In genomic region chr10:130301026-130301892, GRCh38 we compare ENCODE assay signal across 8 cellular contexts.
A peak's percentile ranks its signal among the peaks of the same experiment; 100 is the strongest.
DNase-seq lines count a peak whose midpoint lies in the region; ATAC-seq and TF ChIP-seq lines count a peak whose summit lies in the region.

No MANE protein-coding gene starts in this region.

- TF ChIP-seq CTCF in esophagus squamous epithelium (IDR thresholded peaks at IDR 0.05) (no peak), SK-N-SH (IDR thresholded peaks at IDR 0.05) (no peak), uterus (IDR thresholded peaks at IDR 0.05) (no peak)

- peak; percentile 49 to 61 for DNase-seq in activated CD4-positive, alpha-beta T cell treated with anti-CD3 and anti-CD28 coated beads, Interleukin-2, amount 50 U/mL, for 48 hours
- peak; percentile 29 for DNase-seq in esophagus squamous epithelium (lab: John Stamatoyannopoulos, UW)
- peak; percentile 32 to 58 for DNase-seq in stimulated activated CD4-positive, alpha-beta T cell treated with anti-CD3 and anti-CD28 coated beads, Interleukin-15, amount 100 ng/mL, for 1 hour (ENCODE audit: low read depth in 1 of 2, low spot score in 1 of 2)
- DNase-seq in SK-N-SH = no peak
- no peak for DNase-seq in uterus
- DNase-seq in globus pallidus (ENCODE audit: low spot score) = no peak

- H3K27me3 ChIP-seq in BLaER1 = no peaks in the 10 kb centered on the region
- H3K27me3 ChIP-seq in esophagus squamous epithelium = no peaks in the 10 kb centered on the region
- no peaks in the 10 kb centered on the region for H3K27me3 ChIP-seq in SK-N-SH (ENCODE audit: insufficient read depth)
- H3K27me3 ChIP-seq in uterus = no peaks in the 10 kb centered on the region

- POLR2A ChIA-PET in SK-N-SH (lab: Yijun Ruan, JAX) = no interaction called here

- H3K9ac ChIP-seq in BLaER1 (peak overlapping the region; percentile 80), SK-N-SH (no peak overlapping the region)

- TF ChIP-seq POLR2A in esophagus squamous epithelium (IDR thresholded peaks at IDR 0.05) = no peak
- TF ChIP-seq POLR2A in uterus (IDR thresholded peaks at IDR 0.05) = no peak

- H3K4me1 ChIP-seq in BLaER1 (peaks cover 12% of the 10 kb centered on the region), esophagus squamous epithelium (no peaks in the 10 kb centered on the region), SK-N-SH (ENCODE audit: control insufficient read depth in 1 of 2, insufficient read depth in 2 of 2, low read depth in 1 of 2, low read length in 1 of 2) (no peaks in the 10 kb centered on the region), uterus (no peaks in the 10 kb centered on the region)

- peak; percentile 58 for ATAC-seq in HG03139 (IDR thresholded peaks at IDR 0.05; ENCODE audit: unreplicated experiment)

- H3K9me3 ChIP-seq in BLaER1 (peaks cover 61% of the 10 kb centered on the region), esophagus squamous epithelium (peaks cover 0 to 65% (median 17%) of the 10 kb centered on the region in 3 donors), SK-N-SH (no peaks in the 10 kb centered on the region), uterus (no peaks in the 10 kb centered on the region)

- CTCF ChIA-PET in SK-N-SH (lab: Yijun Ruan, JAX) = no interaction called here

- H2AFZ ChIP-seq in SK-N-SH (ENCODE audit: low read depth) = no peak overlapping the region

- H3K27ac ChIP-seq in BLaER1 = peak overlapping the region; percentile 87
- peak overlapping the region in 2 of 4 donors; percentile 59 to 78 for H3K27ac ChIP-seq in esophagus squamous epithelium
- H3K27ac ChIP-seq in SK-N-SH (ENCODE audit: low read depth in 2 of 2, low read length in 1 of 2) = no peak overlapping the region
- H3K27ac ChIP-seq in uterus = no peak overlapping the region

- no peaks in the 10 kb centered on the region for H3K79me2 ChIP-seq in SK-N-SH (ENCODE audit: insufficient read depth)

- peak overlapping the region; percentile 69 for H3K4me3 ChIP-seq in BLaER1
- peak overlapping the region in 3 of 4 donors; percentile 21 to 49 (median 32) for H3K4me3 ChIP-seq in esophagus squamous epithelium
- H3K4me3 ChIP-seq in SK-N-SH (ENCODE audit: low read depth in 2 of 2, low read length in 1 of 2) = no peak overlapping the region
- peak overlapping the region in 1 of 2 donors; percentile 26 for H3K4me3 ChIP-seq in uterus

- TF ChIP-seq EP300 in SK-N-SH (IDR thresholded peaks at IDR 0.05; ENCODE audit: borderline replicate concordance in 1 of 2, low read depth in 1 of 2, low read length in 1 of 2) = no peak

- no peaks in the 10 kb centered on the region for H3K36me3 ChIP-seq in BLaER1
- no peaks in the 10 kb centered on the region for H3K36me3 ChIP-seq in esophagus squamous epithelium
- H3K36me3 ChIP-seq in SK-N-SH (replicated peaks in 1 of 2; ENCODE audit: control insufficient read depth in 1 of 2, insufficient read depth in 2 of 2, low read length in 1 of 2) = no peaks in the 10 kb centered on the region
- no peaks in the 10 kb centered on the region for H3K36me3 ChIP-seq in uterus

- no peaks in the 10 kb centered on the region for H3K9me2 ChIP-seq in SK-N-SH

- H3F3A ChIP-seq in SK-N-SH (replicated peaks; ENCODE audit: insufficient read depth) = no peaks in the 10 kb centered on the region

- intact Hi-C loops in esophagus squamous epithelium (cut with DNase I) = no loop called here
- intact Hi-C loops in uterus (cut with DNase I; ENCODE audit: low total_unique reads) = no loop called here

- H3K4me2 ChIP-seq in BLaER1 (peak overlapping the region; percentile 77), SK-N-SH (no peak overlapping the region)

- WGBS in esophagus squamous epithelium, 2 donors = 11 to 63% methylated on average over 9 to 13 of the region's 54 CpGs
- WGBS in SK-N-SH (ENCODE audit: low lambda C conversion rate) = 72% methylated on average over 4 of the region's 54 CpGs

- H4K20me1 ChIP-seq in BLaER1 = no peaks in the 10 kb centered on the region
- H4K20me1 ChIP-seq in SK-N-SH (ENCODE audit: insufficient read depth) = no peaks in the 10 kb centered on the region

- TF ChIP-seq RAD21 in SK-N-SH (IDR thresholded peaks at IDR 0.05; ENCODE audit: low read length) = no peak

TF ChIP-seq in SK-N-SH, 30 proteins besides CTCF, POLR2A, EP300 and RAD21:
- TF ChIP-seq GABPA (IDR thresholded peaks at IDR 0.05; ENCODE audit: low read depth) (no peak), MAX (IDR thresholded peaks at IDR 0.05; ENCODE audit: low read depth) (no peak), REST (IDR thresholded peaks at IDR 0.05; ENCODE audit: low read depth, low read length) (no peak), GATA2 (CRISPR knock-in tag; IDR thresholded peaks at IDR 0.05) (no peak), RFX5 (IDR thresholded peaks at IDR 0.05; ENCODE audit: low read length) (no peak), USF2 (IDR thresholded peaks at IDR 0.05; ENCODE audit: borderline replicate concordance, low read depth, low read length) (no peak), NFIC (IDR thresholded peaks at IDR 0.05; ENCODE audit: borderline replicate concordance) (no peak), NRF1 (IDR thresholded peaks at IDR 0.05; ENCODE audit: low read depth, low read length) (no peak), ZBTB33 (IDR thresholded peaks at IDR 0.05; ENCODE audit: borderline replicate concordance, low read depth) (no peak), SIN3A (IDR thresholded peaks at IDR 0.05; ENCODE audit: borderline replicate concordance, low read depth, low read length) (no peak), YY1 (IDR thresholded peaks at IDR 0.05; ENCODE audit: low read depth) (no peak), FOXM1 (IDR thresholded peaks at IDR 0.05; ENCODE audit: low read depth) (no peak), ELF1 (IDR thresholded peaks at IDR 0.05) (no peak)

Comparison
In these comparisons a context has a peak if more than half of its experiments do, and no peak if none do; other contexts are left out.
1. H3K4me3 ChIP-seq: peak in BLaER1 (single experiment) and esophagus squamous epithelium (3 of 4); none in SK-N-SH (0 of 2).
2. DNase-seq: peak in activated CD4-positive, alpha-beta T cell treated with anti-CD3 and anti-CD28 coated beads, Interleukin-2, amount 50 U/mL, for 48 hours (2 of 2), esophagus squamous epithelium (single experiment) and stimulated activated CD4-positive, alpha-beta T cell treated with anti-CD3 and anti-CD28 coated beads, Interleukin-15, amount 100 ng/mL, for 1 hour (2 of 2); none in SK-N-SH (single experiment), uterus (0 of 2) and globus pallidus (single experiment).